In the genomic region with DNA sequence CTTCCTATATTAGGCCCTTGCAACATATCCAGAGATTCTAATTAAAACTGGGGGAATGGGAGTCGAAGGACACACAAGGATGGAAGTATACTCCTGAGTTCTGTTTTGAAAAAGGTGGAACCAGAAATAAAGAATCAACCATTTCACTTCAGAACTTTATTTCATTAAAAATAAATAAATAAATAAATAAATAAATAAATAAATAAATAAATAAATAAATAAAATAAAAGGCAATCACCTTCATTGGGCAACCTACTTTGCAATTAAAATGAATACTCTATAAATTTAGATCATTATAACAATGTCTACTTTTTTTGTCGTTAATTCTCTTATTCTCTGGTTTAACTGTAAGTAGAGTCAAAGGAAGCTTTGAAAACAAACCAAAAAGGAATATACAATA, we compare ENCODE assay signal across 19 cellular contexts. TPM values are rescaled to one million over a fixed set of nuclear protein-coding genes. Genes with fewer than 3 reads are reported as not detected.
DNase-seq lines count a peak whose midpoint lies in the region; ATAC-seq, FAIRE-seq and TF ChIP-seq lines count a peak whose summit lies in the region.
"Had no signal": no experiment of that assay in that cellular context is flagged by ENCODE, and none has a peak within 500 bp of the region (broad histone marks: within the 10 kb centered on the region; RNA-seq: fewer than 3 reads in every experiment).

No MANE protein-coding gene starts in this region.

- H3K4me3 ChIP-seq in A549: no peak overlapping the region
- H3K4me3 ChIP-seq in SK-N-MC: peak overlapping the region; percentile 8; the same call in 1 of the 2 replicates
- H3K4me3 ChIP-seq in skeletal muscle satellite cell (ENCODE audit: low read length): no peak overlapping the region
- H3K4me3 ChIP-seq: GM12878, GM23338 had no signal

- no peaks in the 10 kb centered on the region for H3K36me3 Mint-ChIP-seq in HFFc6 (ENCODE audit: low read depth)
- H3K36me3 Mint-ChIP-seq: CD4-positive, alpha-beta memory T cell had no signal

- no peak overlapping the region for H3K27ac Mint-ChIP-seq in HFFc6
- H3K27ac Mint-ChIP-seq: CD4-positive, alpha-beta memory T cell had no signal

- H3K9me3 Mint-ChIP-seq in HFFc6: no peaks in the 10 kb centered on the region
- H3K9me3 Mint-ChIP-seq: GM23338 had no signal

- TF ChIP-seq RAD21 in A549 (conservative IDR thresholded peaks at IDR 0.05 in 1 of 2, IDR thresholded peaks at IDR 0.05 in 1 of 2): no peak

- H3K9me3 ChIP-seq in A549 (no peaks in the 10 kb centered on the region), SK-N-MC (ENCODE audit: low read depth, low read length) (no peaks in the 10 kb centered on the region), skeletal muscle satellite cell (replicated peaks; ENCODE audit: low read length) (no peaks in the 10 kb centered on the region)

- H3K27ac ChIP-seq in A549 (no peak overlapping the region), SK-N-MC (peak overlapping the region; percentile 53; the same call in 1 of the 2 replicates)

- no peak for ATAC-seq in A549
- no peak for ATAC-seq in activated CD4-positive, CD25-positive, alpha-beta regulatory T cell treated with anti-CD3 and anti-CD28 coated beads, Interleukin-2, amount 50 U/mL, for 24 hours
- no peak for ATAC-seq in GM21529 (IDR thresholded peaks at IDR 0.05; ENCODE audit: unreplicated experiment)
- ATAC-seq: HepG2 had no signal

- no peak for FAIRE-seq in A549 (lab: Jason Lieb, UNC)
- FAIRE-seq: GM12878, GM18507, HepG2, HTR-8/SVneo had no signal

- no peaks in the 10 kb centered on the region for H3K27me3 Mint-ChIP-seq in HFFc6 (ENCODE audit: insufficient read depth)
- H3K27me3 Mint-ChIP-seq: CD4-positive, alpha-beta memory T cell had no signal

- H3K9ac ChIP-seq in SK-N-MC (ENCODE audit: insufficient read length) (no peak overlapping the region), skeletal muscle satellite cell (ENCODE audit: low read depth, low read length) (no peak overlapping the region)

- DNase-seq in A549 (ENCODE audit: low read depth in 1 of 2, low spot score in 1 of 2) (no peak), HFFc6 (no peak), SK-N-MC (ENCODE audit: low read depth, low spot score) (no peak), HT-29 (ENCODE audit: low spot score) (no peak)
- DNase-seq: 8988T; ACHN; C1 segment of cervical spinal cord; CD4-positive, alpha-beta memory T cell; DMS79; H7 had no signal

- H3K36me3 ChIP-seq in SK-N-MC (ENCODE audit: insufficient read depth, low read length) (no peaks in the 10 kb centered on the region), skeletal muscle satellite cell (ENCODE audit: insufficient read depth, low read length) (no peaks in the 10 kb centered on the region)

- TF ChIP-seq POLR2A in A549 (IDR thresholded peaks at IDR 0.05; ENCODE audit: low read length): no peak

- peaks cover 75% of the 10 kb centered on the region for H3K4me1 Mint-ChIP-seq in HFFc6 (ENCODE audit: low read depth)

- H3K4me2 ChIP-seq in A549 (no peak overlapping the region), skeletal muscle satellite cell (ENCODE audit: low read length) (peak overlapping the region; percentile 55)
- H3K4me2 ChIP-seq: GM23338 had no signal

- no peaks in the 10 kb centered on the region for H3K27me3 ChIP-seq in skeletal muscle satellite cell (ENCODE audit: control insufficient read depth, insufficient read depth, low read length)

- POLR2A ChIA-PET in A549 (lab: Yijun Ruan, JAX): no interaction called here

- TF ChIP-seq CTCF in A549 (IDR thresholded peaks at IDR 0.05) (no peak), HFFc6 (IDR thresholded peaks at IDR 0.05) (no peak)

- CTCF ChIA-PET in A549 (lab: Yijun Ruan, JAX): no interaction called here

- H3K4me3 Mint-ChIP-seq in HFFc6: peak overlapping the region; percentile 69; the same call in 1 of the 2 replicates
- H3K4me3 Mint-ChIP-seq: CD4-positive, alpha-beta memory T cell; GM23338 had no signal

- 37% methylated on average over 2 of the region's 2 CpGs for WGBS in A549 (ENCODE audit: missing lambda C conversion rate)

- TF ChIP-seq EP300 in A549 (IDR thresholded peaks at IDR 0.05): no peak

- H3K4me1 ChIP-seq in A549: no peaks in the 10 kb centered on the region
- H3K4me1 ChIP-seq in skeletal muscle satellite cell (ENCODE audit: control insufficient read depth, insufficient read depth, low read length): peaks cover 10% of the 10 kb centered on the region

TF ChIP-seq in A549, 52 proteins besides CTCF, POLR2A, EP300 and RAD21:
- TF ChIP-seq POLR2AphosphoS2 (conservative IDR thresholded peaks at IDR 0.05; ENCODE audit: low read length) (no peak), RARB (CRISPR knock-in tag; IDR thresholded peaks at IDR 0.05) (no peak), RCOR1 (IDR thresholded peaks at IDR 0.05; ENCODE audit: low read depth, low read length) (no peak), ZC3H11A (IDR thresholded peaks at IDR 0.05) (peak; percentile 31; the same call in 1 of the 2 replicates), PHF8 (IDR thresholded peaks at IDR 0.05; ENCODE audit: borderline replicate concordance, low read depth) (no peak), ZNF302 (CRISPR knock-in tag; IDR thresholded peaks at IDR 0.05) (no peak)
- TF ChIP-seq, protein P1, sequence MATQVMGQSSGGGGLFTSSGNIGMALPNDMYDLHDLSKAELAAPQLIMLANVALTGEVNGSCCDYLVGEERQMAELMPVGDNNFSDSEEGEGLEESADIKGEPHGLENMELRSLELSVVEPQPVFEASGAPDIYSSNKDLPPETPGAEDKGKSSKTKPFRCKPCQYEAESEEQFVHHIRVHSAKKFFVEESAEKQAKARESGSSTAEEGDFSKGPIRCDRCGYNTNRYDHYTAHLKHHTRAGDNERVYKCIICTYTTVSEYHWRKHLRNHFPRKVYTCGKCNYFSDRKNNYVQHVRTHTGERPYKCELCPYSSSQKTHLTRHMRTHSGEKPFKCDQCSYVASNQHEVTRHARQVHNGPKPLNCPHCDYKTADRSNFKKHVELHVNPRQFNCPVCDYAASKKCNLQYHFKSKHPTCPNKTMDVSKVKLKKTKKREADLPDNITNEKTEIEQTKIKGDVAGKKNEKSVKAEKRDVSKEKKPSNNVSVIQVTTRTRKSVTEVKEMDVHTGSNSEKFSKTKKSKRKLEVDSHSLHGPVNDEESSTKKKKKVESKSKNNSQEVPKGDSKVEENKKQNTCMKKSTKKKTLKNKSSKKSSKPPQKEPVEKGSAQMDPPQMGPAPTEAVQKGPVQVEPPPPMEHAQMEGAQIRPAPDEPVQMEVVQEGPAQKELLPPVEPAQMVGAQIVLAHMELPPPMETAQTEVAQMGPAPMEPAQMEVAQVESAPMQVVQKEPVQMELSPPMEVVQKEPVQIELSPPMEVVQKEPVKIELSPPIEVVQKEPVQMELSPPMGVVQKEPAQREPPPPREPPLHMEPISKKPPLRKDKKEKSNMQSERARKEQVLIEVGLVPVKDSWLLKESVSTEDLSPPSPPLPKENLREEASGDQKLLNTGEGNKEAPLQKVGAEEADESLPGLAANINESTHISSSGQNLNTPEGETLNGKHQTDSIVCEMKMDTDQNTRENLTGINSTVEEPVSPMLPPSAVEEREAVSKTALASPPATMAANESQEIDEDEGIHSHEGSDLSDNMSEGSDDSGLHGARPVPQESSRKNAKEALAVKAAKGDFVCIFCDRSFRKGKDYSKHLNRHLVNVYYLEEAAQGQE (IDR thresholded peaks at IDR 0.05): no peak
- TF ChIP-seq, protein P2, sequence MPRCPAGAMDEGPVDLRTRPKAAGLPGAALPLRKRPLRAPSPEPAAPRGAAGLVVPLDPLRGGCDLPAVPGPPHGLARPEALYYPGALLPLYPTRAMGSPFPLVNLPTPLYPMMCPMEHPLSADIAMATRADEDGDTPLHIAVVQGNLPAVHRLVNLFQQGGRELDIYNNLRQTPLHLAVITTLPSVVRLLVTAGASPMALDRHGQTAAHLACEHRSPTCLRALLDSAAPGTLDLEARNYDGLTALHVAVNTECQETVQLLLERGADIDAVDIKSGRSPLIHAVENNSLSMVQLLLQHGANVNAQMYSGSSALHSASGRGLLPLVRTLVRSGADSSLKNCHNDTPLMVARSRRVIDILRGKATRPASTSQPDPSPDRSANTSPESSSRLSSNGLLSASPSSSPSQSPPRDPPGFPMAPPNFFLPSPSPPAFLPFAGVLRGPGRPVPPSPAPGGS (IDR thresholded peaks at IDR 0.05): no peak

RNA-seq across cellular contexts. Expression of a gene that starts 25.6 kb away (rescaled TPM):
- 0.67 and 0.77 TPM in 2 replicates for polyA plus RNA-seq in A549 (2011; rRNA removed)
- polyA plus RNA-seq in A549 (2012; cell fraction: cytosol; rRNA removed): 0.21 and 0.34 TPM in 2 replicates
- 0.16 and 0.22 TPM in 2 replicates for polyA plus RNA-seq in A549 (2012; cell fraction: nucleus; rRNA removed)
- 0.48 to 0.52 TPM (median 0.49 TPM) in 3 replicates for polyA plus RNA-seq in A549 (2017; fragmentation: RNase III; extraction: RNeasy Plus Mini Kit Qiagen cat#74134 plus additional on column Dnase treatment)
- 0.74 and 0.78 TPM in 2 replicates for polyA minus RNA-seq in A549 (2011; rRNA and poly(A)+ RNA removed)
- 1 to 10 TPM; 1.4 to 2.5 (median 2.1) TPM for total RNA-seq in HFFc6 (2021; fragmentation: NEBNext Ultra II Directional; extraction: Animal tissue kit (Norgen Biotek cat#: 25700))
- 0.25 and 0.87 TPM in 2 replicates for total RNA-seq in skeletal muscle satellite cell (2012; rRNA removed)
- 0.13 TPM in 1 of 2 replicates, not detected in the other for total RNA-seq in HT-29 (2014; rRNA removed; shearing (Covaris generic))
- total RNA-seq: G401 had no signal
